Comparison of ENCODE assay signal across 16 cellular contexts in genomic region chr3:128395046-128395445, GRCh38.
DNase-seq lines count a peak whose midpoint lies in the region; ATAC-seq, FAIRE-seq and TF ChIP-seq lines count a peak whose summit lies in the region.
"Had no signal": no experiment of that assay in that cellular context is flagged by ENCODE, and none has a peak within 500 bp of the region (broad histone marks: within the 10 kb centered on the region; RNA-seq: fewer than 3 reads in every experiment).

No MANE protein-coding gene starts in this region.

- H3K27ac ChIP-seq in SK-N-SH (ENCODE audit: low read depth in 2 of 2, low read length in 1 of 2), result peak overlapping the region in 1 of 2 experiments; percentile 97; a peak in 2 of 4 replicates
- no peak overlapping the region for H3K27ac ChIP-seq in endothelial cell of umbilical vein (ENCODE audit: insufficient read depth, low read depth, low read length)
- H3K27ac ChIP-seq in uterus, result peak overlapping the region in 1 of 2 donors; percentile 53
- H3K27ac ChIP-seq in esophagus muscularis mucosa (replicated peaks in 1 of 4), result no peak overlapping the region

- H3K9me2 ChIP-seq in SK-N-SH, result no peaks in the 10 kb centered on the region

- intact Hi-C loops in Calu3 (cut with micrococcal nuclease; ENCODE audit: unreplicated experiment), result no loop called here
- intact Hi-C loops in endothelial cell of umbilical vein (cut with micrococcal nuclease), result no loop called here
- intact Hi-C loops in uterus (cut with DNase I; ENCODE audit: low total_unique reads), result no loop called here
- intact Hi-C loops in esophagus muscularis mucosa (cut with DNase I), result no loop called here

- H3K27ac Mint-ChIP-seq in Calu3 (ENCODE audit: unreplicated experiment) (peak overlapping the region; percentile 31), osteocyte (ENCODE audit: unreplicated experiment) (peak overlapping the region; percentile 66)
- H3K27ac Mint-ChIP-seq: CD8-positive, alpha-beta T cell had no signal

- TF ChIP-seq EP300 in SK-N-SH (IDR thresholded peaks at IDR 0.05; ENCODE audit: borderline replicate concordance in 1 of 2, low read depth in 1 of 2, low read length in 1 of 2) (no peak), esophagus muscularis mucosa (IDR thresholded peaks at IDR 0.05) (no peak)

- CTCF ChIA-PET in Calu3 (lab: Charles Lee) (interaction anchor here (1.3 kb wide), 1 partner anchor 9 kb away, joined by 3 read pairs; no protein-coding TSS in a partner anchor), SK-N-SH (lab: Yijun Ruan, JAX) (interaction anchor here (1.3 to 5.1 kb wide), 7 partner anchors 15 to 227 kb away, joined by 4 to 44 read pairs (median 5); no protein-coding TSS in a partner anchor), endothelial cell of umbilical vein (lab: Charles Lee) (interaction anchor here (0.9 to 1.5 kb wide), 4 partner anchors 10 to 190 kb away, joined by 3 to 6 read pairs (median 4); no protein-coding TSS in a partner anchor)

- H3F3A ChIP-seq in SK-N-SH (replicated peaks; ENCODE audit: insufficient read depth), result no peaks in the 10 kb centered on the region

- WGBS in SK-N-SH (ENCODE audit: low lambda C conversion rate), result 96% methylated on average over 4 of the region's 6 CpGs
- 100% methylated on average over 1 of the region's 6 CpGs for WGBS in esophagus muscularis mucosa

- peak; percentile 26 for FAIRE-seq in endothelial cell of umbilical vein (lab: Jason Lieb, UNC)
- FAIRE-seq: D721Med had no signal

- dilution Hi-C loops in endothelial cell of umbilical vein (cut with MboI; ENCODE audit: extremely low pct_ligation_motif_present, low sequenced_read_pairs), result no loop called here

- H3K36me3 Mint-ChIP-seq in Calu3 (ENCODE audit: insufficient read depth, unreplicated experiment), result no peaks in the 10 kb centered on the region
- H3K36me3 Mint-ChIP-seq in osteocyte (ENCODE audit: unreplicated experiment), result no peaks in the 10 kb centered on the region

- H3K9me3 ChIP-seq in SK-N-SH (no peaks in the 10 kb centered on the region), endothelial cell of umbilical vein (replicated peaks; ENCODE audit: control insufficient read depth, insufficient read depth, low read length) (no peaks in the 10 kb centered on the region), uterus (no peaks in the 10 kb centered on the region), esophagus muscularis mucosa (no peaks in the 10 kb centered on the region)
- H3K9me3 ChIP-seq: BE2C had no signal

- POLR2A ChIA-PET in SK-N-SH (lab: Yijun Ruan, JAX), result interaction anchor here (1.0 to 3.9 kb wide), 8 partner anchors 9 to 88 kb away, joined by 3 to 21 read pairs (median 3); partner anchors contain the start of gene DNAJB8
- POLR2A ChIA-PET in endothelial cell of umbilical vein (lab: Charles Lee), result no interaction called here

- BruUV-seq in Calu3 (replicated peaks; lab: Mats Ljungman, UMichigan) (no TSS peak), endothelial cell of umbilical vein (replicated peaks; lab: Mats Ljungman, UMichigan) (no TSS peak)

- no peaks in the 10 kb centered on the region for H3K36me3 ChIP-seq in SK-N-SH (replicated peaks in 1 of 2; ENCODE audit: control insufficient read depth in 1 of 2, insufficient read depth in 2 of 2, low read length in 1 of 2)
- H3K36me3 ChIP-seq in endothelial cell of umbilical vein (ENCODE audit: control insufficient read depth in 2 of 2, extremely low read depth in 1 of 2, insufficient read depth in 2 of 2, low read length in 2 of 2), result no peaks in the 10 kb centered on the region
- no peaks in the 10 kb centered on the region for H3K36me3 ChIP-seq in uterus
- peaks cover 0 to 5% (median 0%) of the 10 kb centered on the region in 4 donors for H3K36me3 ChIP-seq in esophagus muscularis mucosa

- ATAC-seq in GM19455 (IDR thresholded peaks at IDR 0.05; ENCODE audit: unreplicated experiment), result no peak
- ATAC-seq: CD8-positive, alpha-beta T cell had no signal

- H3K27me3 Mint-ChIP-seq in Calu3 (ENCODE audit: unreplicated experiment) (no peaks in the 10 kb centered on the region), osteocyte (ENCODE audit: unreplicated experiment) (no peaks in the 10 kb centered on the region)

- H3K4me1 ChIP-seq in SK-N-SH (ENCODE audit: control insufficient read depth in 1 of 2, insufficient read depth in 2 of 2, low read depth in 1 of 2, low read length in 1 of 2), result peaks cover 3 to 90% of the 10 kb centered on the region in 2 experiments; a peak in 2 of 4 replicates
- H3K4me1 ChIP-seq in endothelial cell of umbilical vein (ENCODE audit: control insufficient read depth, extremely low read depth, insufficient read depth, low read length), result peaks cover 6% of the 10 kb centered on the region
- H3K4me1 ChIP-seq in uterus, result no peaks in the 10 kb centered on the region
- H3K4me1 ChIP-seq in esophagus muscularis mucosa, result peaks cover 8 to 18% (median 12%) of the 10 kb centered on the region in 4 donors

- no peak for DNase-seq in Calu3
- peak; percentile 49 for DNase-seq in SK-N-SH
- DNase-seq in endothelial cell of umbilical vein (ENCODE audit: low read depth, low spot score), result no peak
- DNase-seq in osteocyte (ENCODE audit: extremely low spot score, unreplicated experiment), result no peak
- no peak for DNase-seq in uterus
- no peak for DNase-seq in esophagus muscularis mucosa (ENCODE audit: extremely low spot score)
- DNase-seq: DMS79, HCEC 1CT, KBM-7, NCI-H1436, NCI-H2029, NCI-H774 had no signal

- H3K4me2 ChIP-seq in SK-N-SH (no peak overlapping the region), endothelial cell of umbilical vein (ENCODE audit: insufficient read depth, low read length) (no peak overlapping the region)

- TF ChIP-seq POLR2A in endothelial cell of umbilical vein (IDR thresholded peaks at IDR 0.05; ENCODE audit: low read depth, low read length) (no peak), uterus (IDR thresholded peaks at IDR 0.05) (no peak), esophagus muscularis mucosa (IDR thresholded peaks at IDR 0.05; ENCODE audit: low read depth) (no peak)

- TF ChIP-seq RAD21 in SK-N-SH (IDR thresholded peaks at IDR 0.05; ENCODE audit: low read length), result no peak

- H3K79me2 ChIP-seq in SK-N-SH (ENCODE audit: insufficient read depth), result no peaks in the 10 kb centered on the region
- no peaks in the 10 kb centered on the region for H3K79me2 ChIP-seq in endothelial cell of umbilical vein (ENCODE audit: control insufficient read depth, insufficient read depth, low read length)

- no peaks in the 10 kb centered on the region for H3K9me1 ChIP-seq in endothelial cell of umbilical vein (replicated peaks; ENCODE audit: control insufficient read depth, extremely low read depth, insufficient read depth, low read length)

- TF ChIP-seq CTCF in Calu3 (IDR thresholded peaks at IDR 0.05; ENCODE audit: unreplicated experiment), result no peak
- no peak for TF ChIP-seq CTCF in SK-N-SH (IDR thresholded peaks at IDR 0.05)
- TF ChIP-seq CTCF in endothelial cell of umbilical vein (IDR thresholded peaks at IDR 0.05; ENCODE audit: extremely low read depth in 1 of 2, insufficient read depth in 1 of 2, low read depth in 1 of 2, low read length in 2 of 2), result no peak
- TF ChIP-seq CTCF in osteocyte (IDR thresholded peaks at IDR 0.05), result no peak
- no peak for TF ChIP-seq CTCF in uterus (IDR thresholded peaks at IDR 0.05)
- TF ChIP-seq CTCF in esophagus muscularis mucosa (IDR thresholded peaks at IDR 0.05), result no peak

- H2AFZ ChIP-seq in SK-N-SH (ENCODE audit: low read depth), result no peak overlapping the region
- H2AFZ ChIP-seq in endothelial cell of umbilical vein (ENCODE audit: low read depth, low read length), result peak overlapping the region; percentile 19

- H3K27me3 ChIP-seq in SK-N-SH (ENCODE audit: insufficient read depth) (no peaks in the 10 kb centered on the region), endothelial cell of umbilical vein (ENCODE audit: control insufficient read depth in 2 of 2, insufficient read depth in 2 of 2, low read length in 2 of 2) (no peaks in the 10 kb centered on the region), uterus (no peaks in the 10 kb centered on the region), esophagus muscularis mucosa (no peaks in the 10 kb centered on the region)
- H3K27me3 ChIP-seq: BE2C had no signal

- H4K20me1 ChIP-seq in SK-N-SH (ENCODE audit: insufficient read depth), result no peaks in the 10 kb centered on the region
- no peaks in the 10 kb centered on the region for H4K20me1 ChIP-seq in endothelial cell of umbilical vein (replicated peaks; ENCODE audit: control insufficient read depth, extremely low read depth, insufficient read depth, low read length)

- H3K4me1 Mint-ChIP-seq in Calu3 (ENCODE audit: low read depth, unreplicated experiment) (no peaks in the 10 kb centered on the region), osteocyte (ENCODE audit: unreplicated experiment) (peaks cover 4% of the 10 kb centered on the region)

- H3K9me3 Mint-ChIP-seq in Calu3 (ENCODE audit: low read depth, unreplicated experiment) (no peaks in the 10 kb centered on the region), osteocyte (ENCODE audit: unreplicated experiment) (no peaks in the 10 kb centered on the region)
- H3K9me3 Mint-ChIP-seq: CD8-positive, alpha-beta T cell had no signal

- H3K4me3 ChIP-seq in SK-N-SH (ENCODE audit: low read depth in 2 of 2, low read length in 1 of 2), result no peak overlapping the region
- H3K4me3 ChIP-seq in endothelial cell of umbilical vein (replicated peaks in 1 of 3; ENCODE audit: insufficient read depth in 1 of 3, low read depth in 1 of 3, low read length in 3 of 3), result no peak overlapping the region
- no peak overlapping the region for H3K4me3 ChIP-seq in uterus
- no peak overlapping the region for H3K4me3 ChIP-seq in esophagus muscularis mucosa

- H3K9ac ChIP-seq in SK-N-SH (no peak overlapping the region), endothelial cell of umbilical vein (replicated peaks; ENCODE audit: extremely low read depth, insufficient read depth, low read length) (no peak overlapping the region)

- H3K4me3 Mint-ChIP-seq in Calu3 (ENCODE audit: low read depth, unreplicated experiment) (no peak overlapping the region), osteocyte (ENCODE audit: unreplicated experiment) (no peak overlapping the region)
- H3K4me3 Mint-ChIP-seq: CD8-positive, alpha-beta T cell had no signal

TF ChIP-seq in SK-N-SH, 30 proteins besides CTCF, POLR2A, EP300 and RAD21 (continues in another document):
- TF ChIP-seq POLR2AphosphoS5 (IDR thresholded peaks at IDR 0.05; ENCODE audit: low read depth, low read length) (no peak), JUND (IDR thresholded peaks at IDR 0.05) (no peak), GABPA (IDR thresholded peaks at IDR 0.05; ENCODE audit: low read depth) (no peak)

TF ChIP-seq in endothelial cell of umbilical vein, 7 proteins besides CTCF, POLR2A, EP300 and RAD21 (continues in another document):
- TF ChIP-seq POLR2AphosphoS5 (IDR thresholded peaks at IDR 0.05; ENCODE audit: insufficient read depth, low read depth, low read length) (no peak), JUN (IDR thresholded peaks at IDR 0.05; ENCODE audit: borderline replicate concordance, insufficient read depth, insufficient read length, low read depth) (no peak), MAX (IDR thresholded peaks at IDR 0.05; ENCODE audit: insufficient read depth, insufficient read length) (no peak), FOS (IDR thresholded peaks at IDR 0.05; ENCODE audit: borderline replicate concordance, insufficient read depth, low read length) (no peak), GATA2 (IDR thresholded peaks at IDR 0.05; ENCODE audit: insufficient read depth, insufficient read length, low read depth, low read length) (no peak)
